In the genomic region with DNA sequence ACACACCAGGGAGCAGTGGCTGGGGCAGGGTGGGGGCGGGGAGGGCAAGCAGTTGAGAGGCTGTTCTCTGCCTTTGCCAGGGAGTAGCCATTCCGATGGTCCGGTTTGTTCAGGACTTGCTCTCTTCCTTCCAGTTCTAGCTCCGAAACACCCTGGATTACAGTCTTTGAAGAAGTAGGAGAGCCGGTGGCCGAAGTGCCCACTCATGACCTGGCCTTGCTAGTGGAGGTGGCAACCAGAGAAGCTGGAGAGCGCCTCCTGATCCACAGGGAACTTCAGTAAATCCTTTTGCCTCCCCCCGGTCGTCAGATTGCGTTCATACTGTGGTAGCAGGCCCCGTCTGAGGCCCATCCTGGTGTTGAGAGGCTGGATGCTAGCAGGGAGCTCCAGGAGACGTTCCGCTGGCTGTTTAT, we compare ENCODE assay signal across 19 cellular contexts.
DNase-seq lines count a peak whose midpoint lies in the region; ATAC-seq and TF ChIP-seq lines count a peak whose summit lies in the region.
"Had no signal": no experiment of that assay in that cellular context is flagged by ENCODE, and none has a peak within 500 bp of the region (broad histone marks: within the 10 kb centered on the region; RNA-seq: fewer than 3 reads in every experiment).

No MANE protein-coding gene starts in this region.

- H3K9me3 Mint-ChIP-seq in CD8-positive, alpha-beta T cell, result no peaks in the 10 kb centered on the region
- peaks cover 10% of the 10 kb centered on the region for H3K9me3 Mint-ChIP-seq in nephron progenitor cell
- H3K9me3 Mint-ChIP-seq: IgD-negative memory B cell had no signal

- H3K9me3 ChIP-seq in CD8-positive, alpha-beta T cell (ENCODE audit: low read length), result no peaks in the 10 kb centered on the region
- no peaks in the 10 kb centered on the region for H3K9me3 ChIP-seq in T-helper 17 cell (ENCODE audit: control insufficient read depth, low read length, poor library complexity, severe bottlenecking)
- no peaks in the 10 kb centered on the region for H3K9me3 ChIP-seq in iPS-18a (ENCODE audit: control insufficient read depth, low read depth, low read length)
- H3K9me3 ChIP-seq in aorta (ENCODE audit: control insufficient read depth, low read length), result no peaks in the 10 kb centered on the region
- H3K9me3 ChIP-seq: body of pancreas had no signal

- POLR2A ChIA-PET in CD8-positive, alpha-beta T cell (lab: Charles Lee), result interaction anchor here (0.6 to 1.5 kb wide), 2 partner anchors 10 to 14 kb away, joined by 3 to 4 read pairs; no protein-coding TSS in a partner anchor

- no peaks in the 10 kb centered on the region for H3K36me3 ChIP-seq in CD8-positive, alpha-beta T cell (ENCODE audit: insufficient read depth, low read length)
- H3K36me3 ChIP-seq in iPS-18a (ENCODE audit: control insufficient read depth, low read depth, low read length) (no peaks in the 10 kb centered on the region), aorta (ENCODE audit: control insufficient read depth in 1 of 2, insufficient read depth in 2 of 2, low read length in 1 of 2) (no peaks in the 10 kb centered on the region)
- H3K36me3 ChIP-seq: WERI-Rb-1 had no signal

- H3K27me3 Mint-ChIP-seq in CD8-positive, alpha-beta T cell (ENCODE audit: low read depth), result no peaks in the 10 kb centered on the region
- H3K27me3 Mint-ChIP-seq in T-helper 17 cell, result no peaks in the 10 kb centered on the region
- no peaks in the 10 kb centered on the region for H3K27me3 Mint-ChIP-seq in nephron progenitor cell (ENCODE audit: low read depth, poor library complexity)
- H3K27me3 Mint-ChIP-seq: IgD-negative memory B cell, type B pancreatic cell had no signal

- TF ChIP-seq CTCF in CD8-positive, alpha-beta T cell (IDR thresholded peaks at IDR 0.05), result no peak
- TF ChIP-seq CTCF in nephron progenitor cell (IDR thresholded peaks at IDR 0.05), result no peak

- no peak overlapping the region for H3K4me3 ChIP-seq in CD8-positive, alpha-beta T cell (ENCODE audit: low read depth, low read length)
- peak overlapping the region; percentile 45 for H3K4me3 ChIP-seq in iPS-18a (ENCODE audit: low read length)
- H3K4me3 ChIP-seq in aorta (ENCODE audit: low read length in 2 of 2), result no peak overlapping the region
- H3K4me3 ChIP-seq: body of pancreas, GM12878 had no signal

- peaks cover 34% of the 10 kb centered on the region for H3K4me1 ChIP-seq in CD8-positive, alpha-beta T cell (ENCODE audit: insufficient read depth, low read length)
- peaks cover 65% of the 10 kb centered on the region for H3K4me1 ChIP-seq in iPS-18a (ENCODE audit: control insufficient read depth, low read depth, low read length)
- H3K4me1 ChIP-seq in aorta (ENCODE audit: control insufficient read depth in 1 of 2, insufficient read depth in 2 of 2, low read length in 2 of 2), result peaks cover 4 to 12% of the 10 kb centered on the region in 2 donors

- H3K4me1 Mint-ChIP-seq in CD8-positive, alpha-beta T cell (ENCODE audit: low read depth), result peaks cover 82% of the 10 kb centered on the region
- peaks cover 64% of the 10 kb centered on the region for H3K4me1 Mint-ChIP-seq in T-helper 17 cell
- peaks cover 86% of the 10 kb centered on the region for H3K4me1 Mint-ChIP-seq in nephron progenitor cell

- no peak overlapping the region for H3K27ac ChIP-seq in CD8-positive, alpha-beta T cell (ENCODE audit: low read depth, low read length)
- H3K27ac ChIP-seq in iPS-18a (ENCODE audit: low read length) (no peak overlapping the region), aorta (ENCODE audit: low read depth in 1 of 2, low read length in 2 of 2) (no peak overlapping the region)
- H3K27ac ChIP-seq: body of pancreas, WERI-Rb-1 had no signal

- H3K27ac Mint-ChIP-seq in CD8-positive, alpha-beta T cell, result peak overlapping the region; percentile 28
- peak overlapping the region; percentile 56 for H3K27ac Mint-ChIP-seq in T-helper 17 cell
- H3K27ac Mint-ChIP-seq in nephron progenitor cell, result peak overlapping the region; percentile 92
- H3K27ac Mint-ChIP-seq: type B pancreatic cell had no signal

- peak overlapping the region; percentile 37 for H3K9ac ChIP-seq in iPS-18a (ENCODE audit: low read length)

- H3K27me3 ChIP-seq in CD8-positive, alpha-beta T cell (ENCODE audit: insufficient read depth, low read length), result no peaks in the 10 kb centered on the region
- H3K27me3 ChIP-seq in iPS-18a (ENCODE audit: control insufficient read depth, insufficient read depth, low read length) (no peaks in the 10 kb centered on the region), aorta (ENCODE audit: control insufficient read depth in 1 of 2, insufficient read depth in 2 of 2, low read length in 1 of 2) (no peaks in the 10 kb centered on the region)
- H3K27me3 ChIP-seq: body of pancreas had no signal

- CTCF ChIA-PET in CD8-positive, alpha-beta T cell (lab: Charles Lee), result no interaction called here

- peaks cover 24% of the 10 kb centered on the region for H3K36me3 Mint-ChIP-seq in CD8-positive, alpha-beta T cell
- H3K36me3 Mint-ChIP-seq in T-helper 17 cell (ENCODE audit: low read depth), result peaks cover 10% of the 10 kb centered on the region
- H3K36me3 Mint-ChIP-seq in nephron progenitor cell (ENCODE audit: low read depth), result peaks cover 11% of the 10 kb centered on the region

- intact Hi-C loops in CD8-positive, alpha-beta T cell (cut with DNase I, micrococcal nuclease), result loop anchor here in 1 of 2 experiments (5.0 kb wide), 1 partner anchor 308 kb away; no protein-coding TSS in a partner anchor
- intact Hi-C loops in aorta (cut with DNase I), result no loop called here

- H3K4me3 Mint-ChIP-seq in CD8-positive, alpha-beta T cell, result no peak overlapping the region
- H3K4me3 Mint-ChIP-seq in T-helper 17 cell, result no peak overlapping the region
- peak overlapping the region; percentile 44 for H3K4me3 Mint-ChIP-seq in nephron progenitor cell
- H3K4me3 Mint-ChIP-seq: IgD-negative memory B cell, type B pancreatic cell had no signal

- DNase-seq in CD8-positive, alpha-beta T cell, result no peak
- DNase-seq in T-helper 17 cell, result no peak
- peak; percentile 19 for DNase-seq in nephron progenitor cell
- no peak for DNase-seq in RKO (ENCODE audit: low spot score)
- no peak for DNase-seq in aorta
- DNase-seq: activated effector memory CD4-positive, alpha-beta T cell treated with Interleukin-2 at 50 U/mL for 16 hours; body of pancreas; DMS79 treated with DMSO at 0.1 percent for 48 hours; NCI-H1417 treated with DMSO at 0.1 percent for 48 hours; NCI-H524; stimulated activated CD4-positive, alpha-beta T cell treated with anti-CD3 and anti-CD28 coated beads, Interleukin-12 subunit alpha, Interleukin-12 subunit beta, amount 100 ng/mL, for 4 hours; T-helper 2 cell; WERI-Rb-1 had no signal

- 58 to 66% methylated on average over 12 to 13 of the region's 13 CpGs for WGBS in aorta, 2 donors

- no peak for ATAC-seq in CD8-positive, alpha-beta T cell
- ATAC-seq in T-helper 17 cell, result no peak
- ATAC-seq in aorta (ENCODE audit: low FRiP score), result no peak
- ATAC-seq in HG03469 (IDR thresholded peaks at IDR 0.05; ENCODE audit: unreplicated experiment), result no peak
- ATAC-seq in HG02642 (IDR thresholded peaks at IDR 0.05; ENCODE audit: poor library complexity, unreplicated experiment), result no peak
- ATAC-seq: body of pancreas, GM12878 had no signal

Comparison
In these comparisons a context has a peak if more than half of its experiments do, and no peak if none do; other contexts are left out.
1. H3K27ac Mint-ChIP-seq: peak in every context shown above with its lines; median percentile 92 in nephron progenitor cell; 56 in T-helper 17 cell; 28 in CD8-positive, alpha-beta T cell.